Comparison of ENCODE assay signal across 20 cellular contexts in genomic region chrX:47080215-47080914, GRCh38. TPM values are rescaled to one million over a fixed set of nuclear protein-coding genes. Genes with fewer than 3 reads are reported as not detected.
"Had no signal": no experiment of that assay in that cellular context is flagged by ENCODE, and none has a peak within 500 bp of the region (broad histone marks: within the 10 kb centered on the region; RNA-seq: fewer than 3 reads in every experiment).

No MANE protein-coding gene starts in this region.

- H3K9me3 ChIP-seq: esophagus muscularis mucosa, gastroesophageal sphincter, heart left ventricle, pancreas, sigmoid colon had no signal

- ATAC-seq: activated CD8-positive, alpha-beta memory T cell treated with anti-CD3 and anti-CD28 coated beads, Interleukin-2, amount 10 ng/mL, durations not matched to agents 7 days and 5 days; activated naive CD8-positive, alpha-beta T cell treated with anti-CD3 and anti-CD28 coated beads, Interleukin-2, amount 50 U/mL, for 24 hours; gastroesophageal sphincter; left ventricle myocardium superior; naive thymus-derived CD8-positive, alpha-beta T cell; stimulated activated effector memory CD8-positive, alpha-beta T cell treated with anti-CD3 and anti-CD28 coated beads, Interleukin-12 subunit alpha, Interleukin-12 subunit beta, amount 100 ng/mL, for 72 hours had no signal

- H3K27ac ChIP-seq: esophagus muscularis mucosa, gastroesophageal sphincter, heart left ventricle, sigmoid colon had no signal

- H3K27me3 ChIP-seq: esophagus muscularis mucosa, gastroesophageal sphincter had no signal

- H3K36me3 ChIP-seq: gastroesophageal sphincter, pancreas, sigmoid colon had no signal

- DNase-seq: activated CD4-positive, alpha-beta memory T cell treated with anti-CD3 and anti-CD28 coated beads, Interleukin-2, amount 10 ng/mL, durations not matched to agents 7 days and 5 days; activated CD4-positive, alpha-beta T cell treated with anti-CD3 and anti-CD28 coated beads for 4 hours; activated CD8-positive, alpha-beta memory T cell treated with anti-CD3 and anti-CD28 coated beads, Interleukin-2, amount 10 ng/mL, durations not matched to agents 7 days and 5 days; activated naive CD4-positive, alpha-beta T cell treated with anti-CD3 and anti-CD28 coated beads, Interleukin-2, amount 10 ng/mL, durations not matched to agents 7 days and 5 days; activated naive CD8-positive, alpha-beta T cell treated with anti-CD3 and anti-CD28 coated beads, Interleukin-2, amount 50 U/mL, for 24 hours; dermis blood vessel endothelial cell; effector memory CD4-positive, alpha-beta T cell; heart left ventricle; kidney glomerular epithelial cell; left ventricle myocardium superior; mesendoderm; naive thymus-derived CD8-positive, alpha-beta T cell; sigmoid colon; stimulated activated CD4-positive, alpha-beta T cell treated with anti-CD3 and anti-CD28 coated beads, Interleukin-4, amount 100 ng/mL, for 24 hours had no signal

- H3K4me3 ChIP-seq: esophagus muscularis mucosa, gastroesophageal sphincter, heart left ventricle, sigmoid colon had no signal

- H3K4me1 ChIP-seq: gastroesophageal sphincter, heart left ventricle, pancreas, sigmoid colon had no signal

RNA-seq across cellular contexts. Expression of gene RGN, which starts 2.1 kb away (rescaled TPM):
- total RNA-seq: activated CD4-positive, alpha-beta memory T cell treated with anti-CD3 and anti-CD28 coated beads, Interleukin-2, amount 10 ng/mL, durations not matched to agents 7 days and 5 days; activated CD8-positive, alpha-beta memory T cell treated with anti-CD3 and anti-CD28 coated beads, Interleukin-2, amount 10 ng/mL, durations not matched to agents 7 days and 5 days; activated T-helper 2 cell treated with anti-CD3 and anti-CD28 coated beads, Interferon-gamma antibody, Interleukin-2, Interleukin-4, amounts not matched to agents 10 μg/mL and 5 μg/mL and 100 μg/mL, durations not matched to agents 14 hours and 24 hours and 36 hours; bronchial epithelial cell; naive thymus-derived CD8-positive, alpha-beta T cell had no signal
- polyA plus RNA-seq: naive thymus-derived CD8-positive, alpha-beta T cell had no signal
